ENCODE assay signal across 9 cellular contexts in genomic region chr11:269146-269890, GRCh38. TPM values are rescaled to one million over a fixed set of nuclear protein-coding genes. Genes with fewer than 3 reads are reported as not detected.
DNase-seq lines count a peak whose midpoint lies in the region; ATAC-seq and TF ChIP-seq lines count a peak whose summit lies in the region.
"Had no signal": no experiment of that assay in that cellular context is flagged by ENCODE, and none has a peak within 500 bp of the region (broad histone marks: within the 10 kb centered on the region; RNA-seq: fewer than 3 reads in every experiment).

No MANE protein-coding gene starts in this region.

- intact Hi-C loops in left lung (cut with DNase I): no loop called here

- ATAC-seq in GM18499 (IDR thresholded peaks at IDR 0.05; ENCODE audit: insufficient read depth, unreplicated experiment) (peak; percentile 64), left lung (peak; percentile 34), upper lobe of left lung (ENCODE audit: low FRiP score in 2 of 2) (peak; percentile 58 to 62)

- TF ChIP-seq EP300 in upper lobe of left lung (IDR thresholded peaks at IDR 0.05): peak; percentile 54 to 82 (median 70)

- H3K36me3 ChIP-seq in MG63 (no peaks in the 10 kb centered on the region), left lung (no peaks in the 10 kb centered on the region), upper lobe of left lung (no peaks in the 10 kb centered on the region)

- DNase-seq in H4 (ENCODE audit: low spot score) (peak; percentile 57), MG63 (no peak), left lung (no peak), upper lobe of left lung (no peak), NCI-H526 (lab: John Stamatoyannopoulos, UW) (no peak), NCI-H2171 (lab: John Stamatoyannopoulos, UW) (no peak)
- peak; percentile 66 for DNase-seq in activated naive CD4-positive, alpha-beta T cell treated with Interleukin-2 at 50 U/mL for 16 hours

- TF ChIP-seq POLR2A in upper lobe of left lung (IDR thresholded peaks at IDR 0.05): peak in 1 of 4 donors; percentile 47

- H3K9me3 ChIP-seq in MG63 (peaks cover 3% of the 10 kb centered on the region; the same call in 1 of the 2 replicates), left lung (peaks cover 0 to 5% of the 10 kb centered on the region in 2 donors), upper lobe of left lung (peaks cover 0 to 4% (median 0%) of the 10 kb centered on the region in 4 donors)

- no peaks in the 10 kb centered on the region for H3K27me3 ChIP-seq in MG63
- no peaks in the 10 kb centered on the region for H3K27me3 ChIP-seq in left lung
- H3K27me3 ChIP-seq in upper lobe of left lung: no peaks in the 10 kb centered on the region

- H3K4me3 ChIP-seq in MG63 (peak overlapping the region; percentile 32), left lung (peak overlapping the region; percentile 3 to 45), upper lobe of left lung (peak overlapping the region in 3 of 4 donors; percentile 36 to 46 (median 44))

- WGBS in upper lobe of left lung, 2 donors: 25 to 31% methylated on average over 21 of the region's 21 CpGs

- peak in 1 of 2 donors; percentile 45 for TF ChIP-seq CTCF in left lung (IDR thresholded peaks at IDR 0.05)
- peak in 5 of 6 experiments; percentile 23 to 74 (median 49) for TF ChIP-seq CTCF in upper lobe of left lung (IDR thresholded peaks at IDR 0.05)

- H3K27ac ChIP-seq in left lung (peak overlapping the region; percentile 84 to 96), upper lobe of left lung (peak overlapping the region; percentile 91 to 92 (median 92))
- H3K27ac ChIP-seq: VCaP had no signal

- H3K4me1 ChIP-seq in left lung: peaks cover 0 to 33% of the 10 kb centered on the region in 2 donors
- peaks cover 11 to 26% (median 12%) of the 10 kb centered on the region in 4 donors for H3K4me1 ChIP-seq in upper lobe of left lung

RNA-seq across cellular contexts. Expression of gene NLRP6, which starts 8.9 kb away (rescaled TPM):
- total RNA-seq in H4 (2014; rRNA removed; shearing (Covaris generic)): not detected in 2 replicates
- total RNA-seq in MG63 (2014; rRNA removed; shearing (Covaris generic); ENCODE audit: low replicate concordance): not detected in 2 replicates
- 1 to 10 TPM in 1 of 2 donors, under 1 TPM in 1; 0.26 to 1.5 TPM for total RNA-seq in left lung
- 1 to 10 TPM; 1.3 to 7.3 (median 3.1) TPM for total RNA-seq in upper lobe of left lung

RNA-seq across cellular contexts. Expression of gene PGGHG, which starts 19.6 kb away (rescaled TPM):
- total RNA-seq in H4 (2014; rRNA removed; shearing (Covaris generic)): 2.2 and 2.4 TPM in 2 replicates
- 1.9 and 6.2 TPM in 2 replicates for total RNA-seq in MG63 (2014; rRNA removed; shearing (Covaris generic); ENCODE audit: low replicate concordance)
- total RNA-seq in left lung (10 to 100 TPM; 47.7 to 75.3 TPM), upper lobe of left lung (100 to 1,000 TPM in 2 of 6 donors, 10 to 100 TPM in 4; 34.1 to 535 (median 65.2) TPM)

RNA-seq across cellular contexts. Expression of gene IFITM5, which starts 30.0 kb away (rescaled TPM):
- total RNA-seq in H4 (2014; rRNA removed; shearing (Covaris generic)): not detected in 2 replicates
- total RNA-seq in MG63 (2014; rRNA removed; shearing (Covaris generic); ENCODE audit: low replicate concordance): not detected in 2 replicates
- not detected for total RNA-seq in left lung
- not detected for total RNA-seq in upper lobe of left lung

RNA-seq across cellular contexts. Expression of gene PSMD13, which starts 32.5 kb away (rescaled TPM):
- total RNA-seq in H4 (2014; rRNA removed; shearing (Covaris generic)): 248 and 295 TPM in 2 replicates
- total RNA-seq in MG63 (2014; rRNA removed; shearing (Covaris generic); ENCODE audit: low replicate concordance): 219 and 287 TPM in 2 replicates
- total RNA-seq in left lung (100 to 1,000 TPM in 1 of 2 donors, 10 to 100 TPM in 1; 78.0 to 131 TPM), upper lobe of left lung (100 to 1,000 TPM in 4 of 6 donors, 10 to 100 TPM in 2; 85.2 to 113 (median 106) TPM)

RNA-seq across cellular contexts. Expression of gene SIRT3, which starts 33.2 kb away (rescaled TPM):
- total RNA-seq in H4 (2014; rRNA removed; shearing (Covaris generic)): 6.4 and 12.3 TPM in 2 replicates
- 15.1 and 24.9 TPM in 2 replicates for total RNA-seq in MG63 (2014; rRNA removed; shearing (Covaris generic); ENCODE audit: low replicate concordance)
- total RNA-seq in left lung: 10 to 100 TPM; 13.5 to 15.1 TPM
- total RNA-seq in upper lobe of left lung: 10 to 100 TPM; 11.7 to 37.6 (median 24.0) TPM

Comparison
In these comparisons a context has a peak if more than half of its experiments do, and no peak if none do; other contexts are left out.
1. DNase-seq: peak in H4 (single experiment) and activated naive CD4-positive, alpha-beta T cell treated with Interleukin-2 at 50 U/mL for 16 hours (single experiment); none in MG63 (single experiment), left lung (0 of 2), upper lobe of left lung (0 of 2), NCI-H526 (0 of 2) and NCI-H2171 (single experiment).
2. Peak in every context shown above with its lines, with median percentiles within 50 percentile points of each other: ATAC-seq and H3K4me3 ChIP-seq.